1 cellular context compared by ENCODE assay signal in the genomic region with DNA sequence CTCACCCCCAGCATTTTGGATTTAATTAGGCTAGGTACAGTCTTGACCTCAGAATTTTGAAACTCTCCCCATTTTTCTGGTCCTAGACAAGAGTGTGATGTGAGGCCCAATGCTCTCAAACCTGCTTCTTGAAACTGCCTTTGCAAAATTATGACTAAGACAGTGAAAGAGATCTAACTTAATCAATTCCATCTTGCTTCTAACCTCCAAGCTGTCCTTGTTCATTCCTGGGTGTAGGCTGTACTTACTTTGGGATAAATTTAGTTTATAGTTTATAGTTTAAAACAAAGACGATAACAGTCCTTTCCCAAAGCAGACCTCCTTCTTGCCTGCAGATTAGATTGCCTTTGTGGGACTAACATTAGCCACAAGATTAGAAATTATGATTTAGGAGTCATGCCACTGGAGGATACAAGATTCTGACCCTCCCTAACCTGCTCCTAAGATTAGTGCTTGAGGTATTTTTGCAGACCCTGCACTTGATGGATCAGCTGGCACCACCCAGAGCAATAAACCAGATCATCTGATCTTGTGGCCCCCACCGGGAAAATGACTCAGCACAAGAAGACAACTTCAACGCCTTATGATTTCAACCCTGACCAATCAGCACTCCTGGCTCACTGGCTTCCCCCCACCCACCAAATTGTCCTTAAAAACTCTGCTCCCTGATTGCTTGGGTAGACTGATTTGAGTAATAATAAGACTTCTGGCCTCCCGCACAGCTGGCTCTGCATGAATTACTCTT.
TF ChIP-seq lines count a peak whose summit lies in the region.

No MANE protein-coding gene starts in this region.

TF ChIP-seq in IMR-90, 13 proteins besides CTCF, POLR2A, EP300 and RAD21:
- TF ChIP-seq MAFK (IDR thresholded peaks at IDR 0.05; ENCODE audit: low read depth, low read length), result no peak
- TF ChIP-seq FOS (IDR thresholded peaks at IDR 0.05; ENCODE audit: low read depth, low read length), result no peak
- TF ChIP-seq RCOR1 (IDR thresholded peaks at IDR 0.05; ENCODE audit: insufficient replicate concordance, low read length), result no peak
- TF ChIP-seq BHLHE40 (IDR thresholded peaks at IDR 0.05; ENCODE audit: low read depth, low read length), result no peak
- TF ChIP-seq MXI1 (IDR thresholded peaks at IDR 0.05; ENCODE audit: borderline replicate concordance, low read depth, low read length), result no peak
- no peak for TF ChIP-seq SMC3 (IDR thresholded peaks at IDR 0.05; ENCODE audit: low read depth, low read length)
- TF ChIP-seq, protein P1, sequence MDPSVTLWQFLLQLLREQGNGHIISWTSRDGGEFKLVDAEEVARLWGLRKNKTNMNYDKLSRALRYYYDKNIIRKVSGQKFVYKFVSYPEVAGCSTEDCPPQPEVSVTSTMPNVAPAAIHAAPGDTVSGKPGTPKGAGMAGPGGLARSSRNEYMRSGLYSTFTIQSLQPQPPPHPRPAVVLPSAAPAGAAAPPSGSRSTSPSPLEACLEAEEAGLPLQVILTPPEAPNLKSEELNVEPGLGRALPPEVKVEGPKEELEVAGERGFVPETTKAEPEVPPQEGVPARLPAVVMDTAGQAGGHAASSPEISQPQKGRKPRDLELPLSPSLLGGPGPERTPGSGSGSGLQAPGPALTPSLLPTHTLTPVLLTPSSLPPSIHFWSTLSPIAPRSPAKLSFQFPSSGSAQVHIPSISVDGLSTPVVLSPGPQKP (IDR thresholded peaks at IDR 0.05; ENCODE audit: borderline replicate concordance, low read depth, low read length), result no peak
- no peak for TF ChIP-seq NFE2L2 (IDR thresholded peaks at IDR 0.05; ENCODE audit: low read depth, low read length)
- TF ChIP-seq MAZ (IDR thresholded peaks at IDR 0.05; ENCODE audit: borderline replicate concordance, low read depth, low read length), result no peak
- TF ChIP-seq, protein P2, sequence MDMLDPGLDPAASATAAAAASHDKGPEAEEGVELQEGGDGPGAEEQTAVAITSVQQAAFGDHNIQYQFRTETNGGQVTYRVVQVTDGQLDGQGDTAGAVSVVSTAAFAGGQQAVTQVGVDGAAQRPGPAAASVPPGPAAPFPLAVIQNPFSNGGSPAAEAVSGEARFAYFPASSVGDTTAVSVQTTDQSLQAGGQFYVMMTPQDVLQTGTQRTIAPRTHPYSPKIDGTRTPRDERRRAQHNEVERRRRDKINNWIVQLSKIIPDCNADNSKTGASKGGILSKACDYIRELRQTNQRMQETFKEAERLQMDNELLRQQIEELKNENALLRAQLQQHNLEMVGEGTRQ (IDR thresholded peaks at IDR 0.05; ENCODE audit: low read depth, low read length), result no peak
- TF ChIP-seq CEBPB (IDR thresholded peaks at IDR 0.05; ENCODE audit: low read depth, low read length), result no peak
- no peak for TF ChIP-seq CHD1 (IDR thresholded peaks at IDR 0.05; ENCODE audit: low read depth, low read length)
- no peak for TF ChIP-seq RFX5 (IDR thresholded peaks at IDR 0.05; ENCODE audit: low read depth, low read length)
